In the genomic region with DNA sequence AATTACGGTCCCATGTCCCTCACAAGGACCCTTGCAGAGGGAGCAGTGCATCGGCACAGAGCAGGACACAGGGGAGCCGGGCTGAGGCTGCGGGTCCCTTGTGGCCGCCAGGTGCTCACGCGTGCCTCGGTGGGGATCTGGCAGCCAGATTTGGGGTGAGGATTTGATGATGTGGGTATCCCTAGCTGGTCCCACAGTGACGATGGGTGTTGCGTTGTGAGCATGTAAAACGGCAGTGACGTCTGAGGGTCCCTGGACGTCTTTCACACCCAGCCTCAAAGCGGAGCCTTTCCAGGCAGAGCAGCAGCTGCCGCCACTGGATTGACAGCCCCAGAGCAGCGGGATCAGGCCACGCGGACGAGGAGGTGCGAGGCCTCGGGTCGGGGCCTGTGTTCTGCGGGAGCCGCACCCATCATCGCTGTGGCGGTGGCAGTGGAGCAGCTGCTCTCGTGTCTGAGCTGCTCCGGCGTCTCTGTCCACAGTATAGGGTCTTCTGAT, we compare ENCODE assay signal across 8 cellular contexts. TPM values are rescaled to one million over a fixed set of nuclear protein-coding genes. Genes with fewer than 3 reads are reported as not detected.
DNase-seq lines count a peak whose midpoint lies in the region; ATAC-seq, FAIRE-seq and TF ChIP-seq lines count a peak whose summit lies in the region.

No MANE protein-coding gene starts in this region.

- no peak for TF ChIP-seq CTCF in HCT116 (IDR thresholded peaks at IDR 0.05 in 2 of 3, conservative IDR thresholded peaks at IDR 0.05 in 1 of 3; ENCODE audit: borderline replicate concordance in 1 of 3, insufficient read depth in 1 of 3, low read depth in 2 of 3, low read length in 2 of 3)
- no peak for TF ChIP-seq CTCF in activated CD8-positive, alpha-beta T cell treated with anti-CD3 and anti-CD28 coated beads for 36 hours (IDR thresholded peaks at IDR 0.05)
- no peak for TF ChIP-seq CTCF in D721Med (IDR thresholded peaks at IDR 0.05; ENCODE audit: insufficient read depth, missing control alignments)

- H4K20me1 ChIP-seq in HCT116 (ENCODE audit: insufficient read depth) = peaks cover 7% of the 10 kb centered on the region; the same call in 1 of the 2 replicates

- POLR2A ChIA-PET in HCT116 (lab: Charles Lee) = no interaction called here
- POLR2A ChIA-PET in activated CD8-positive, alpha-beta T cell treated with anti-CD3 and anti-CD28 coated beads for 36 hours (lab: Charles Lee) = interaction anchor here (0.6 to 1.3 kb wide), 2 partner anchors 40 to 191 kb away, joined by 3 to 4 read pairs; no protein-coding TSS in a partner anchor

- RAD21 ChIA-PET in HCT116 (lab: Charles Lee; ENCODE audit: low non-redundant PET in 1 of 2, low total read pairs in 2 of 2, uncharacterized antibody in 2 of 2, unreplicated experiment in 2 of 2) = no interaction called here

- ATAC-seq in HCT116 = peak; percentile 8; the same call in 1 of the 2 replicates
- ATAC-seq in activated CD8-positive, alpha-beta T cell treated with anti-CD3 and anti-CD28 coated beads for 36 hours = peak; percentile 19
- ATAC-seq in stimulated activated memory B cell treated with anti-CD40 and anti-IgM and Interleukin-4, amounts not matched to agents 10 μg/mL and 1 μg/mL and 100 μg/mL, for 72 hours = no peak

- H3K9me2 ChIP-seq in HCT116 (ENCODE audit: insufficient read depth) = no peaks in the 10 kb centered on the region

- H3K9me3 ChIP-seq in HCT116 (ENCODE audit: control insufficient read depth in 1 of 2, insufficient read depth in 1 of 2, low read depth in 1 of 2, low read length in 2 of 2) (no peaks in the 10 kb centered on the region), iPS-15b (ENCODE audit: control insufficient read depth, insufficient read depth, low read length) (no peaks in the 10 kb centered on the region)

- peak overlapping the region; percentile 66 for H3K4me3 Mint-ChIP-seq in activated CD8-positive, alpha-beta T cell treated with anti-CD3 and anti-CD28 coated beads for 36 hours
- H3K4me3 Mint-ChIP-seq in stimulated activated memory B cell treated with anti-CD40 and anti-IgM and Interleukin-4, amounts not matched to agents 10 μg/mL and 1 μg/mL and 100 μg/mL, for 72 hours = peak overlapping the region; percentile 75

- peaks cover 60% of the 10 kb centered on the region for H3K79me2 ChIP-seq in HCT116 (ENCODE audit: insufficient read depth, low read length)

- H3K4me2 ChIP-seq in HCT116 (ENCODE audit: low read length) = peak overlapping the region; percentile 99

- H3K36me3 Mint-ChIP-seq in activated CD8-positive, alpha-beta T cell treated with anti-CD3 and anti-CD28 coated beads for 36 hours (ENCODE audit: low read depth) = peaks cover 15% of the 10 kb centered on the region
- peaks cover 22% of the 10 kb centered on the region for H3K36me3 Mint-ChIP-seq in stimulated activated memory B cell treated with anti-CD40 and anti-IgM and Interleukin-4, amounts not matched to agents 10 μg/mL and 1 μg/mL and 100 μg/mL, for 72 hours

- H3K4me3 ChIP-seq in HCT116 (replicated peaks in 1 of 2; ENCODE audit: low read depth in 1 of 2, low read length in 2 of 2) (peak overlapping the region; percentile 59 to 73), iPS-15b (ENCODE audit: low read depth, low read length) (peak overlapping the region; percentile 45)

- H3K9me3 Mint-ChIP-seq in activated CD8-positive, alpha-beta T cell treated with anti-CD3 and anti-CD28 coated beads for 36 hours = no peaks in the 10 kb centered on the region
- H3K9me3 Mint-ChIP-seq in stimulated activated memory B cell treated with anti-CD40 and anti-IgM and Interleukin-4, amounts not matched to agents 10 μg/mL and 1 μg/mL and 100 μg/mL, for 72 hours = no peaks in the 10 kb centered on the region

- peaks cover 29 to 39% of the 10 kb centered on the region in 2 experiments; a peak in 3 of 4 replicates for H3K36me3 ChIP-seq in HCT116 (ENCODE audit: control insufficient read depth in 1 of 2, insufficient read depth in 2 of 2, low read length in 2 of 2)
- H3K36me3 ChIP-seq in iPS-15b (ENCODE audit: control insufficient read depth, insufficient read depth, low read length) = peaks cover 34% of the 10 kb centered on the region

- CTCF ChIA-PET in HCT116 (lab: Charles Lee) = no interaction called here
- CTCF ChIA-PET in activated CD8-positive, alpha-beta T cell treated with anti-CD3 and anti-CD28 coated beads for 36 hours (lab: Charles Lee) = no interaction called here

- peak overlapping the region; percentile 98 for H3K27ac ChIP-seq in HCT116 (ENCODE audit: low read depth, low read length)

- H3K27ac Mint-ChIP-seq in activated CD8-positive, alpha-beta T cell treated with anti-CD3 and anti-CD28 coated beads for 36 hours = peak overlapping the region; percentile 90
- peak overlapping the region; percentile 87 for H3K27ac Mint-ChIP-seq in stimulated activated memory B cell treated with anti-CD40 and anti-IgM and Interleukin-4, amounts not matched to agents 10 μg/mL and 1 μg/mL and 100 μg/mL, for 72 hours

- no peak for TF ChIP-seq RAD21 in HCT116 (IDR thresholded peaks at IDR 0.05; ENCODE audit: low read depth)

- H3K9ac ChIP-seq in HCT116 (ENCODE audit: low read length) = peak overlapping the region; percentile 73
- peak overlapping the region; percentile 73 for H3K9ac ChIP-seq in iPS-15b (ENCODE audit: low read depth, low read length)

- H2AFZ ChIP-seq in HCT116 (ENCODE audit: low read depth, low read length, poor library complexity, severe bottlenecking) = no peak overlapping the region

- H3K27me3 Mint-ChIP-seq in activated CD8-positive, alpha-beta T cell treated with anti-CD3 and anti-CD28 coated beads for 36 hours = no peaks in the 10 kb centered on the region
- H3K27me3 Mint-ChIP-seq in stimulated activated memory B cell treated with anti-CD40 and anti-IgM and Interleukin-4, amounts not matched to agents 10 μg/mL and 1 μg/mL and 100 μg/mL, for 72 hours = no peaks in the 10 kb centered on the region

- no peak for TF ChIP-seq POLR2A in HCT116 (IDR thresholded peaks at IDR 0.05; ENCODE audit: borderline replicate concordance, extremely low read depth, insufficient read depth, insufficient read length)

- H3K27me3 ChIP-seq in HCT116 (ENCODE audit: insufficient read depth, low read length) (no peaks in the 10 kb centered on the region), iPS-15b (ENCODE audit: control insufficient read depth, insufficient read depth, low read length) (no peaks in the 10 kb centered on the region)

- no peak for FAIRE-seq in D721Med (lab: Jason Lieb, UNC)

- DNase-seq in HCT116 (ENCODE audit: low read depth, low spot score) (no peak), NCI-H1694 (lab: John Stamatoyannopoulos, UW) (no peak), D721Med (ENCODE audit: insufficient read length, low spot score) (no peak), GF-D8 (lab: John Stamatoyannopoulos, UW) (no peak), NCI-H510A treated with DMSO at 0.1 percent for 48 hours (lab: John Stamatoyannopoulos, UW) (no peak)
- no peak for DNase-seq in activated CD8-positive, alpha-beta T cell treated with anti-CD3 and anti-CD28 coated beads for 36 hours

- H3K4me1 ChIP-seq in HCT116 (ENCODE audit: control insufficient read depth in 1 of 2, insufficient read depth in 2 of 2, low read length in 2 of 2) = peaks cover 14 to 34% of the 10 kb centered on the region in 2 experiments
- no peaks in the 10 kb centered on the region for H3K4me1 ChIP-seq in iPS-15b (ENCODE audit: control insufficient read depth, insufficient read depth, low read length)

- peaks cover 34% of the 10 kb centered on the region for H3K4me1 Mint-ChIP-seq in activated CD8-positive, alpha-beta T cell treated with anti-CD3 and anti-CD28 coated beads for 36 hours (ENCODE audit: low read depth)
- H3K4me1 Mint-ChIP-seq in stimulated activated memory B cell treated with anti-CD40 and anti-IgM and Interleukin-4, amounts not matched to agents 10 μg/mL and 1 μg/mL and 100 μg/mL, for 72 hours = peaks cover 49% of the 10 kb centered on the region

- BruUV-seq in HCT116 (replicated peaks; lab: Mats Ljungman, UMichigan) = TSS peak; percentile 37

- intact Hi-C loops in HCT116 (cut with micrococcal nuclease) = loop anchor here (2.0 kb wide), 1 partner anchor 255 kb away; no protein-coding TSS in a partner anchor
- intact Hi-C loops in activated CD8-positive, alpha-beta T cell treated with anti-CD3 and anti-CD28 coated beads for 36 hours (cut with micrococcal nuclease) = no loop called here

TF ChIP-seq in HCT116, 20 proteins besides CTCF, POLR2A, EP300 and RAD21:
- TF ChIP-seq ELF1 (IDR thresholded peaks at IDR 0.05; ENCODE audit: borderline replicate concordance, low read depth) = no peak
- TF ChIP-seq ZFX (IDR thresholded peaks at IDR 0.05) = peak; percentile 10; the same call in 1 of the 2 replicates
- TF ChIP-seq ZNF274 (IDR thresholded peaks at IDR 0.05; ENCODE audit: low read depth, low read length) = no peak

RNA-seq across cellular contexts. Expression of a gene that starts 54.6 kb away (rescaled TPM):
- 117 TPM for total RNA-seq in HCT116 (2021; ENCODE audit: unreplicated experiment)
- polyA plus RNA-seq in HCT116 (2012) = 148 and 173 TPM in 2 replicates
- total RNA-seq in activated CD8-positive, alpha-beta T cell treated with anti-CD3 and anti-CD28 coated beads for 36 hours = 100 to 1,000 TPM; 127 to 132 TPM
